In the genomic region with DNA sequence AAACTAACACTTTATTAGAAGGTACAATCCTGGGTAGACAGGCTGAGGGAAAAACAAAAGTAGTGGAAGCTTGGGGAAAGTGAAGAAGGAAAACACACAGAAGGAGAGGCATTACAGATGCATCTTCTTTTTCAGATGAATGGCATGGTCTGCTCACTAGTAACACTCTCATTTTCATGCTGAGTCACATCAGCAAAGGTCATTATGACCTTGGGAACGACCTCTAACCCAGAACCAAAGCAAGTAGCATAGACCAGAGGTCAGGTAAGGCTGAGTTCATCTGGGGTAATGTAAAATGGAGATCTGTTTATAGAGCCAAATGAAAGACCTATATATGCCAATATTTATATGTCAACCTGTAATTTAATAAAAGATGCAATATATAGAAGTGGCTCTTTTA, we compare ENCODE assay signal across 23 cellular contexts.
"Had no signal": no experiment of that assay in that cellular context is flagged by ENCODE, and none has a peak within 500 bp of the region (broad histone marks: within the 10 kb centered on the region; RNA-seq: fewer than 3 reads in every experiment).

No MANE protein-coding gene starts in this region.

- H3K36me3 ChIP-seq: colonic mucosa, gastroesophageal sphincter, heart left ventricle, left lung, lower lobe of right lung had no signal

- H2AFZ ChIP-seq: hepatocyte had no signal

- H3K4me2 ChIP-seq: hepatocyte had no signal

- DNase-seq: colonic mucosa; cortex of kidney; effector CD8-positive, alpha-beta T cell; effector memory CD8-positive, alpha-beta T cell; endodermal cell; erythroblast; foreskin keratinocyte; heart left ventricle; hypothalamus; left cardiac atrium; left lung; left ventricle myocardium superior; lower lobe of right lung; mesenchymal stem cell; mucosa of descending colon had no signal

- H3K9me3 ChIP-seq: colonic mucosa, gastroesophageal sphincter, lower lobe of right lung, mucosa of descending colon had no signal

- H3K27me3 ChIP-seq: colonic mucosa, foreskin keratinocyte, gastroesophageal sphincter, heart left ventricle, hepatocyte, left lung had no signal

- FAIRE-seq: endometrium, frontal cortex, islet of Langerhans, keratinocyte had no signal

- ATAC-seq: effector memory CD8-positive, alpha-beta T cell; esophagus mucosa; foreskin keratinocyte; gastroesophageal sphincter; heart left ventricle; left cardiac atrium; left lung; left ventricle myocardium superior; lower lobe of right lung; mucosa of descending colon had no signal

- H3K4me3 ChIP-seq: colonic mucosa, gastroesophageal sphincter, heart left ventricle, hepatocyte, left lung, lower lobe of right lung, mucosa of descending colon had no signal

- H3K4me1 ChIP-seq: colonic mucosa, foreskin keratinocyte, gastroesophageal sphincter, heart left ventricle, left lung, lower lobe of right lung had no signal

- H3K27ac ChIP-seq: colonic mucosa, epithelial cell of prostate, foreskin keratinocyte, gastroesophageal sphincter, heart left ventricle, hepatocyte, left lung, lower lobe of right lung had no signal

- H3K79me2 ChIP-seq: hepatocyte had no signal
